In the genomic region with DNA sequence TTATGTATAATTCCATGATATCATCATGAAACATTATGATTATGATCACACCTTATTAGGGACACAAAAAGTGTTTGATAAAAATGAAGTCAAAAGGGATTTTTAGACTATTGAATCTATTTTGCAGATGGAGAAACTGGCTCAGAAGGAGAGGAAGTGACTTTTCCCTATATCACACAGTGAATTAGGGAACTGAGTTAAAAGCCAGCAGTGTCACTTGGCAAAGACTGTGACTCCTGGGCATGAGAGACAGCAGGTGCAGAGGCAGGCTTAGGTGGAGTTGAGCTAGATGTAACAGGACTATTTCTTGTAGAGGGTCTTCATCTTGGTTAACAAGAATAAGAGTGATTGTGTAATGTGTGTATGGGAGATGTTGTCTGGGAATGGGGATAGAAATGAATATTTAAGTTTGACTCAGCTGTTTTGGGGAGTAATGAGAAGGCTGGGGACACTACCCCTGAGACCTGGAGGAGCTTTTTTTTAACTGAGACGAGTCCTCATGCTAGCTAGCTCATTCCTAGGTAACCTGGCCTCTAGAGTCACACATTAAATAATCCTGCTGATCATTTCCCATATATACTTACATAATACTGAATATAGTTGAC, we compare ENCODE assay signal across 2 cellular contexts.
A peak's percentile ranks its signal among the peaks of the same experiment; 100 is the strongest.
TF ChIP-seq lines count a peak whose summit lies in the region.

No MANE protein-coding gene starts in this region.

TF ChIP-seq in GM12891, 5 proteins besides CTCF, POLR2A, EP300 and RAD21 (continued from another document):
- no peak for TF ChIP-seq TAF1 (IDR thresholded peaks at IDR 0.05; ENCODE audit: low read depth, low read length)
- TF ChIP-seq SPI1 (IDR thresholded peaks at IDR 0.05; ENCODE audit: low read depth, low read length): peak; percentile 77

TF ChIP-seq in K562, 482 proteins besides CTCF, POLR2A, EP300 and RAD21 (continued from another document):
- peak; percentile 73 for TF ChIP-seq ZNF316 (IDR thresholded peaks at IDR 0.05)
- no peak for TF ChIP-seq MAZ (CRISPR knock-in tag; conservative IDR thresholded peaks at IDR 0.05 in 1 of 2, IDR thresholded peaks at IDR 0.05 in 1 of 2)
- peak; percentile 38 for TF ChIP-seq CEBPB (tag; IDR thresholded peaks at IDR 0.05)
- TF ChIP-seq CEBPG (CRISPR knock-in tag; IDR thresholded peaks at IDR 0.05): no peak
- 0 out of 4 replicates have a peak, but pooled peaks of 1 of the 2 experiments have one; percentile 25 for TF ChIP-seq CEBPG (tag; conservative IDR thresholded peaks at IDR 0.05 in 1 of 2, IDR thresholded peaks at IDR 0.05 in 1 of 2)
- peak; percentile 62 for TF ChIP-seq C11orf30 (IDR thresholded peaks at IDR 0.05; ENCODE audit: low read depth)
- no peak for TF ChIP-seq EGR1 (conservative IDR thresholded peaks at IDR 0.05)
- TF ChIP-seq NFE2 (IDR thresholded peaks at IDR 0.05; ENCODE audit: low read depth): no peak
- TF ChIP-seq, protein P1, sequence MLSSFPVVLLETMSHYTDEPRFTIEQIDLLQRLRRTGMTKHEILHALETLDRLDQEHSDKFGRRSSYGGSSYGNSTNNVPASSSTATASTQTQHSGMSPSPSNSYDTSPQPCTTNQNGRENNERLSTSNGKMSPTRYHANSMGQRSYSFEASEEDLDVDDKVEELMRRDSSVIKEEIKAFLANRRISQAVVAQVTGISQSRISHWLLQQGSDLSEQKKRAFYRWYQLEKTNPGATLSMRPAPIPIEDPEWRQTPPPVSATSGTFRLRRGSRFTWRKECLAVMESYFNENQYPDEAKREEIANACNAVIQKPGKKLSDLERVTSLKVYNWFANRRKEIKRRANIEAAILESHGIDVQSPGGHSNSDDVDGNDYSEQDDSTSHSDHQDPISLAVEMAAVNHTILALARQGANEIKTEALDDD (IDR thresholded peaks at IDR 0.05): no peak
- no peak for TF ChIP-seq RBM15 (IDR thresholded peaks at IDR 0.05; ENCODE audit: insufficient read depth, low read length)
